Comparison of ENCODE assay signal across 2 cellular contexts in the genomic region with DNA sequence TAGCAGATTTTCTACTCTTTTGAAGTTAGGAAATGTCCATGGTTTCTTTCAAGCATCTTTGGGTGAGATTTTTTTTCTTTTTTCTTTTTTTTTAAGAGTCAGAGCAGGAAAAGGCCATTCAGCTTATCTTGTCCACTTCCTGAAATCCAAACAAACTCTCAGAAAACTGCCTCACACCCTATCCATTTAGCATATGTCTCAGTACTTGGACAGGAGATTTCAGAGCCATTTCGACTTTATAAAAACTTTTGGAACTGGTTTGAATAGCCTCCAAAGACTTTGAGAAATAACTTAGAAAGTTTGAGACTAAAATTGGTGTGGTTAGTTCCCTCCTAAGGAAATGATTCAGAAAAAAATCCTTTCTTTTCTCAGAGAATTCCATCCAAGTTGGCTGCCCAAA.
TF ChIP-seq lines count a peak whose summit lies in the region.

No MANE protein-coding gene starts in this region.

TF ChIP-seq in IMR-90, 13 proteins besides CTCF, POLR2A, EP300 and RAD21:
- TF ChIP-seq SMC3 (IDR thresholded peaks at IDR 0.05; ENCODE audit: low read depth, low read length) = no peak
- TF ChIP-seq BHLHE40 (IDR thresholded peaks at IDR 0.05; ENCODE audit: low read depth, low read length) = no peak
- no peak for TF ChIP-seq NFE2L2 (IDR thresholded peaks at IDR 0.05; ENCODE audit: low read depth, low read length)
- TF ChIP-seq RFX5 (IDR thresholded peaks at IDR 0.05; ENCODE audit: low read depth, low read length) = no peak
- TF ChIP-seq CEBPB (IDR thresholded peaks at IDR 0.05; ENCODE audit: low read depth, low read length) = no peak
- TF ChIP-seq RCOR1 (IDR thresholded peaks at IDR 0.05; ENCODE audit: insufficient replicate concordance, low read length) = no peak
- TF ChIP-seq CHD1 (IDR thresholded peaks at IDR 0.05; ENCODE audit: low read depth, low read length) = no peak
- TF ChIP-seq, protein P1, sequence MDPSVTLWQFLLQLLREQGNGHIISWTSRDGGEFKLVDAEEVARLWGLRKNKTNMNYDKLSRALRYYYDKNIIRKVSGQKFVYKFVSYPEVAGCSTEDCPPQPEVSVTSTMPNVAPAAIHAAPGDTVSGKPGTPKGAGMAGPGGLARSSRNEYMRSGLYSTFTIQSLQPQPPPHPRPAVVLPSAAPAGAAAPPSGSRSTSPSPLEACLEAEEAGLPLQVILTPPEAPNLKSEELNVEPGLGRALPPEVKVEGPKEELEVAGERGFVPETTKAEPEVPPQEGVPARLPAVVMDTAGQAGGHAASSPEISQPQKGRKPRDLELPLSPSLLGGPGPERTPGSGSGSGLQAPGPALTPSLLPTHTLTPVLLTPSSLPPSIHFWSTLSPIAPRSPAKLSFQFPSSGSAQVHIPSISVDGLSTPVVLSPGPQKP (IDR thresholded peaks at IDR 0.05; ENCODE audit: borderline replicate concordance, low read depth, low read length) = no peak
- TF ChIP-seq FOS (IDR thresholded peaks at IDR 0.05; ENCODE audit: low read depth, low read length) = no peak
- TF ChIP-seq MAZ (IDR thresholded peaks at IDR 0.05; ENCODE audit: borderline replicate concordance, low read depth, low read length) = no peak
- TF ChIP-seq MAFK (IDR thresholded peaks at IDR 0.05; ENCODE audit: low read depth, low read length) = no peak
- TF ChIP-seq, protein P2, sequence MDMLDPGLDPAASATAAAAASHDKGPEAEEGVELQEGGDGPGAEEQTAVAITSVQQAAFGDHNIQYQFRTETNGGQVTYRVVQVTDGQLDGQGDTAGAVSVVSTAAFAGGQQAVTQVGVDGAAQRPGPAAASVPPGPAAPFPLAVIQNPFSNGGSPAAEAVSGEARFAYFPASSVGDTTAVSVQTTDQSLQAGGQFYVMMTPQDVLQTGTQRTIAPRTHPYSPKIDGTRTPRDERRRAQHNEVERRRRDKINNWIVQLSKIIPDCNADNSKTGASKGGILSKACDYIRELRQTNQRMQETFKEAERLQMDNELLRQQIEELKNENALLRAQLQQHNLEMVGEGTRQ (IDR thresholded peaks at IDR 0.05; ENCODE audit: low read depth, low read length) = no peak
- no peak for TF ChIP-seq MXI1 (IDR thresholded peaks at IDR 0.05; ENCODE audit: borderline replicate concordance, low read depth, low read length)

TF ChIP-seq in endothelial cell of umbilical vein, 7 proteins besides CTCF, POLR2A, EP300 and RAD21:
- no peak for TF ChIP-seq GATA2 (IDR thresholded peaks at IDR 0.05; ENCODE audit: insufficient read depth, insufficient read length, low read depth, low read length)
- TF ChIP-seq MYC (IDR thresholded peaks at IDR 0.05; ENCODE audit: low read depth, low read length) = no peak
